8 cellular contexts compared by ENCODE assay signal in the genomic region with DNA sequence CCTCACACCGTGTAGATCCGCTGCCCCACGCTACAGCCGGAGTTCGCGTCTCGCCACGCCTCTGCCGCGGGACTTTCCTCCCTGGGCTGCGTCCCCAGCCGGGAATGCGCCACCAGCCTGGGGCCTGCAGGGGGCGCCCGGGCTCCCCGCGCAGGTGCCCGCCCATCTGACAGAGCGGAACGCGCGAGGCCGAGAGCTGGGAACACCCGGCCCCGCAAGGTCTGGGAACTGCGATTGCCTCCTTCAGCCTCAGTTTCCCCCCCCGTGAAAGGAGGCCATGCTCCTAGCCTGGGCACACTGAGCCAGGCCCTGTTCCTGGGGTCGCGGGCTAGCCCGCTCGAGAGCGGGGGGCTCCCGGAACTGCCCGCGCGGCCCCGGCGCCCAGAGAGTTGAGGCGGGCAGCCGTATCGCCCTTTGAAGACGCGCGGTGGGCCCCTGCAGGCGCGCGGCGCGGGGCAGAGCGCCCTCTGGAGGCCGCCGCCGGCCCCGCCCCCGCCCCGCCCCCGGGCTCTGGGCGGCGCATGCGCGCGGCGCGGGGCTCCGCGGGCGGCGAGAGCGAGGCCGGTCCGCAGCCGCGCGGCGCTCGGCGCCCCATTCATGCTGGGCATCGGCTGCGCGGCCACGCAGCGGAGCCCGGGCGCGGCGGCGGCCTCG. TPM values are rescaled to one million over a fixed set of nuclear protein-coding genes. Genes with fewer than 3 reads are reported as not detected.
DNase-seq lines count a peak whose midpoint lies in the region; ATAC-seq, FAIRE-seq and TF ChIP-seq lines count a peak whose summit lies in the region.

A gene (plus strand): TSS at position 594 of the 654 bp plus-strand sequence. CDS start 5,479 bp downstream, outside the sequence.

- peaks cover 33% of the 10 kb centered on the region for H4K20me1 ChIP-seq in keratinocyte (ENCODE audit: control insufficient read depth, extremely low read depth, insufficient read depth, low read length)

- peak within 1 kb of the TSS; percentile 93 for H2AFZ ChIP-seq in keratinocyte (ENCODE audit: control insufficient read depth, low read length)

- peak; percentile 49 for TF ChIP-seq POLR2A in A549 (IDR thresholded peaks at IDR 0.05; ENCODE audit: low read length)

- peaks cover 9% of the 10 kb centered on the region for H3K4me1 Mint-ChIP-seq in WTC11

- H3K9me1 ChIP-seq in keratinocyte (ENCODE audit: control insufficient read depth, extremely low read depth, insufficient read depth, low read length) = no peaks in the 10 kb centered on the region

- no peak for TF ChIP-seq EP300 in A549 (IDR thresholded peaks at IDR 0.05)

- peak within 1 kb of the TSS; percentile 85 for H3K4me3 ChIP-seq in A549
- H3K4me3 ChIP-seq in cardiac fibroblast (replicated peaks in 1 of 2; ENCODE audit: low read depth in 2 of 2, low read length in 2 of 2) = peak within 1 kb of the TSS; percentile 68 to 78
- peak within 1 kb of the TSS; percentile 73 to 89 (median 79) for H3K4me3 ChIP-seq in keratinocyte (ENCODE audit: control insufficient read depth in 2 of 3, extremely low read depth in 1 of 3, insufficient read depth in 2 of 3, low read depth in 1 of 3, low read length in 3 of 3)

- no CpG with 5 or more reads among the region's 88 CpGs for WGBS in A549 (ENCODE audit: missing lambda C conversion rate)

- no peak within 1 kb of the TSS for H3K27ac Mint-ChIP-seq in WTC11

- POLR2A ChIA-PET in A549 (lab: Yijun Ruan, JAX) (interaction anchor here (0.6 kb wide), 1 partner anchor 72 kb away, joined by 4 read pairs; no protein-coding TSS in a partner anchor), WTC11 (lab: Charles Lee) (interaction anchor here (1.2 kb wide), 1 partner anchor 310 kb away, joined by 3 read pairs; no protein-coding TSS in a partner anchor)

- CTCF ChIA-PET in A549 (lab: Yijun Ruan, JAX) (interaction anchor here (0.6 to 9.9 kb wide), 41 partner anchors 9 to 738 kb away, joined by 3 to 71 read pairs (median 3); a partner anchor contains a TSS), WTC11 (lab: Charles Lee) (interaction anchor here (0.6 to 5.0 kb wide), 33 partner anchors 9 to 564 kb away, joined by 3 to 34 read pairs (median 4); a partner anchor contains a TSS)

- H3K27me3 ChIP-seq in keratinocyte (ENCODE audit: control insufficient read depth, extremely low read depth, insufficient read depth, low read length) = no peaks in the 10 kb centered on the region

- DNase-seq in A549 (ENCODE audit: low read depth in 1 of 2, low spot score in 1 of 2) (peak; percentile 66 to 81), NCI-H2171 (lab: John Stamatoyannopoulos, UW) (peak; percentile 78), WTC11 (ENCODE audit: low spot score) (peak; percentile 79), cardiac fibroblast (ENCODE audit: low read depth in 2 of 2) (peak; percentile 81 to 89), keratinocyte (ENCODE audit: low read depth, low spot score) (no peak)
- DNase-seq in stimulated activated CD4-positive, alpha-beta T cell treated with anti-CD3 and anti-CD28 coated beads, Interleukin-15, amount 100 ng/mL, for 24 hours = peak; percentile 87

- H3K4me1 ChIP-seq in A549 = peaks cover 17% of the 10 kb centered on the region
- H3K4me1 ChIP-seq in keratinocyte (ENCODE audit: control insufficient read depth, extremely low read depth, insufficient read depth, low read length) = peaks cover 29% of the 10 kb centered on the region

- ATAC-seq in A549 = peak; percentile 83 to 87
- ATAC-seq in GM18517 (IDR thresholded peaks at IDR 0.05; ENCODE audit: unreplicated experiment) = peak; percentile 64
- peak; percentile 57 for ATAC-seq in HG03025 (IDR thresholded peaks at IDR 0.05; ENCODE audit: low FRiP score, unreplicated experiment)
- ATAC-seq in WTC11 = peak; percentile 56

- peak within 1 kb of the TSS; percentile 96 for H3K4me2 ChIP-seq in A549
- peak within 1 kb of the TSS; percentile 89 for H3K4me2 ChIP-seq in keratinocyte (ENCODE audit: control insufficient read depth, extremely low read depth, insufficient read depth, low read depth, low read length)

- H3K27ac ChIP-seq in A549 = peak within 1 kb of the TSS; percentile 96 to 97
- H3K27ac ChIP-seq in keratinocyte (ENCODE audit: control insufficient read depth, insufficient read depth, low read length) = peak within 1 kb of the TSS; percentile 87

- peaks cover 21% of the 10 kb centered on the region for H3K27me3 Mint-ChIP-seq in WTC11 (ENCODE audit: low read depth)

- dilution Hi-C loops in keratinocyte (cut with MboI; ENCODE audit: extremely low pct_ligation_motif_present, low sequenced_read_pairs) = no loop called here

- H3K36me3 Mint-ChIP-seq in WTC11 = no peaks in the 10 kb centered on the region

- peak; percentile 85 for TF ChIP-seq CTCF in A549 (IDR thresholded peaks at IDR 0.05)
- peak; percentile 94 for TF ChIP-seq CTCF in WTC11 (IDR thresholded peaks at IDR 0.05)
- TF ChIP-seq CTCF in cardiac fibroblast (IDR thresholded peaks at IDR 0.05; ENCODE audit: low read depth, low read length) = peak; percentile 76
- TF ChIP-seq CTCF in keratinocyte (optimal IDR thresholded peaks at IDR 0.05 in 1 of 3, IDR thresholded peaks at IDR 0.05 in 1 of 3, conservative IDR thresholded peaks at IDR 0.05 in 1 of 3; ENCODE audit: extremely low read depth in 1 of 3, insufficient read depth in 2 of 3, low read length in 3 of 3) = peak in 2 of 3 experiments; percentile 84 to 96

- TF ChIP-seq RAD21 in A549 (conservative IDR thresholded peaks at IDR 0.05 in 1 of 2, IDR thresholded peaks at IDR 0.05 in 1 of 2) = peak; percentile 27 to 53; a peak in 3 of 5 replicates

- no peak for FAIRE-seq in A549 (lab: Jason Lieb, UNC)
- no peak for FAIRE-seq in keratinocyte (lab: Jason Lieb, UNC)

- peak within 1 kb of the TSS; percentile 73 for H3K4me3 Mint-ChIP-seq in WTC11

- H3K9me3 ChIP-seq in A549 = no peaks in the 10 kb centered on the region
- H3K9me3 ChIP-seq in keratinocyte (ENCODE audit: control insufficient read depth, low read depth, low read length) = no peaks in the 10 kb centered on the region

- peak within 1 kb of the TSS; percentile 81 for H3K9ac ChIP-seq in keratinocyte (ENCODE audit: control insufficient read depth, extremely low read depth, insufficient read depth, low read length)

- peaks cover 1 to 6% of the 10 kb centered on the region in 2 experiments for H3K36me3 ChIP-seq in keratinocyte (ENCODE audit: control insufficient read depth in 2 of 2, extremely low read depth in 1 of 2, insufficient read depth in 2 of 2, low read length in 2 of 2)

- H3K79me2 ChIP-seq in keratinocyte (ENCODE audit: control insufficient read depth, insufficient read depth, low read length) = peaks cover 42% of the 10 kb centered on the region

- H3K9me3 Mint-ChIP-seq in WTC11 = no peaks in the 10 kb centered on the region; the same call in 1 of the 2 replicates

TF ChIP-seq in A549, 52 proteins besides CTCF, POLR2A, EP300 and RAD21 (continues in another document):
- TF ChIP-seq CHD2 (IDR thresholded peaks at IDR 0.05; ENCODE audit: low read length, partially characterized antibody) = no peak
- no peak for TF ChIP-seq RCOR1 (IDR thresholded peaks at IDR 0.05; ENCODE audit: low read depth, low read length)
- TF ChIP-seq NFE2L2 (conservative IDR thresholded peaks at IDR 0.05; ENCODE audit: low read length) = no peak
- no peak for TF ChIP-seq NPAS2 (CRISPR knock-in tag; IDR thresholded peaks at IDR 0.05; ENCODE audit: borderline replicate concordance)
- TF ChIP-seq, protein P1, sequence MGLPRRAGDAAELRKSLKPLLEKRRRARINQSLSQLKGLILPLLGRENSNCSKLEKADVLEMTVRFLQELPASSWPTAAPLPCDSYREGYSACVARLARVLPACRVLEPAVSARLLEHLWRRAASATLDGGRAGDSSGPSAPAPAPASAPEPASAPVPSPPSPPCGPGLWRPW (IDR thresholded peaks at IDR 0.05) = no peak
- no peak for TF ChIP-seq RFX5 (IDR thresholded peaks at IDR 0.05)
- no peak for TF ChIP-seq MAFK (IDR thresholded peaks at IDR 0.05; ENCODE audit: partially characterized antibody)
- TF ChIP-seq EHF (CRISPR knock-in tag; IDR thresholded peaks at IDR 0.05) = no peak
- no peak for TF ChIP-seq FOXS1 (CRISPR knock-in tag; IDR thresholded peaks at IDR 0.05)

TF ChIP-seq in WTC11, 78 proteins besides CTCF, POLR2A, EP300 and RAD21 (continues in another document):
- TF ChIP-seq, protein P2, sequence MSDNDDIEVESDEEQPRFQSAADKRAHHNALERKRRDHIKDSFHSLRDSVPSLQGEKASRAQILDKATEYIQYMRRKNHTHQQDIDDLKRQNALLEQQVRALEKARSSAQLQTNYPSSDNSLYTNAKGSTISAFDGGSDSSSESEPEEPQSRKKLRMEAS (CRISPR knock-in tag; IDR thresholded peaks at IDR 0.05) = peak; percentile 95
- TF ChIP-seq, protein P3, sequence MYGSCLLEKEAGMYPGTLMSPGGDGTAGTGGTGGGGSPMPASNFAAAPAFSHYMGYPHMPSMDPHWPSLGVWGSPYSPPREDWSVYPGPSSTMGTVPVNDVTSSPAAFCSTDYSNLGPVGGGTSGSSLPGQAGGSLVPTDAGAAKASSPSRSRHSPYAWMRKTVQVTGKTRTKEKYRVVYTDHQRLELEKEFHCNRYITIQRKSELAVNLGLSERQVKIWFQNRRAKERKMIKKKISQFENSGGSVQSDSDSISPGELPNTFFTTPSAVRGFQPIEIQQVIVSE (CRISPR knock-in tag; IDR thresholded peaks at IDR 0.05; ENCODE audit: borderline replicate concordance) = no peak
- TF ChIP-seq, protein P4, sequence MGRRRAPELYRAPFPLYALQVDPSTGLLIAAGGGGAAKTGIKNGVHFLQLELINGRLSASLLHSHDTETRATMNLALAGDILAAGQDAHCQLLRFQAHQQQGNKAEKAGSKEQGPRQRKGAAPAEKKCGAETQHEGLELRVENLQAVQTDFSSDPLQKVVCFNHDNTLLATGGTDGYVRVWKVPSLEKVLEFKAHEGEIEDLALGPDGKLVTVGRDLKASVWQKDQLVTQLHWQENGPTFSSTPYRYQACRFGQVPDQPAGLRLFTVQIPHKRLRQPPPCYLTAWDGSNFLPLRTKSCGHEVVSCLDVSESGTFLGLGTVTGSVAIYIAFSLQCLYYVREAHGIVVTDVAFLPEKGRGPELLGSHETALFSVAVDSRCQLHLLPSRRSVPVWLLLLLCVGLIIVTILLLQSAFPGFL (CRISPR knock-in tag; IDR thresholded peaks at IDR 0.05; ENCODE audit: borderline replicate concordance) = 0 out of 2 replicates have a peak, but pooled peaks have one; percentile 14

RNA-seq across cellular contexts. Expression of the gene that starts here (rescaled TPM):
- polyA plus RNA-seq in A549 (2011; rRNA removed) (9.1 and 10.9 TPM in 2 replicates), A549 (2017; fragmentation: RNase III; extraction: RNeasy Plus Mini Kit Qiagen cat#74134 plus additional on column Dnase treatment) (12.8 to 17.5 TPM (median 16.3 TPM) in 3 replicates), keratinocyte (38.4 to 61.2 TPM (median 55.7 TPM) in 3 replicates)
- 21.6 and 30.9 TPM in 2 replicates for polyA plus RNA-seq in A549 (2012; cell fraction: cytosol; rRNA removed)
- polyA plus RNA-seq in A549 (2012; cell fraction: nucleus; rRNA removed) = 74.7 and 111 TPM in 2 replicates
- polyA minus RNA-seq in A549 (2011; rRNA and poly(A)+ RNA removed) = 14.6 and 24.9 TPM in 2 replicates
- total RNA-seq in WTC11 (2021) = 53.0 to 55.0 TPM (median 53.8 TPM) in 3 replicates
- polyA plus RNA-seq in keratinocyte (2011; ENCODE audit: low read depth) = 19.4 TPM
- polyA plus RNA-seq in keratinocyte (2011; cell fraction: cytosol; rRNA removed) = 12.7 and 21.0 TPM in 2 replicates
- 125 and 160 TPM in 2 replicates for polyA plus RNA-seq in keratinocyte (2011; cell fraction: nucleus; rRNA removed)
- 14.8 and 74.0 TPM in 2 replicates for polyA plus RNA-seq in keratinocyte (2012; ENCODE audit: low replicate concordance)
- 150 to 269 TPM (median 153 TPM) in 3 replicates for polyA minus RNA-seq in keratinocyte
- polyA minus RNA-seq in keratinocyte (2011; cell fraction: cytosol; rRNA and poly(A)+ RNA removed) = 70.6 TPM
- polyA minus RNA-seq in keratinocyte (2011; cell fraction: nucleus; rRNA and poly(A)+ RNA removed) = 237 and 238 TPM in 2 replicates
